14 cellular contexts compared by ENCODE assay signal in genomic region chr4:105859233-105859632, GRCh38. TPM values are rescaled to one million over a fixed set of nuclear protein-coding genes. Genes with fewer than 3 reads are reported as not detected.
DNase-seq lines count a peak whose midpoint lies in the region; ATAC-seq and TF ChIP-seq lines count a peak whose summit lies in the region.
"Had no signal": no experiment of that assay in that cellular context is flagged by ENCODE, and none has a peak within 500 bp of the region (broad histone marks: within the 10 kb centered on the region; RNA-seq: fewer than 3 reads in every experiment).

No MANE protein-coding gene starts in this region.

- H3K27me3 Mint-ChIP-seq in activated CD8-positive, alpha-beta memory T cell treated with anti-CD3 and anti-CD28 coated beads, Interleukin-2, amount 10 ng/mL, durations not matched to agents 7 days and 5 days, result no peaks in the 10 kb centered on the region
- H3K27me3 Mint-ChIP-seq: activated naive CD4-positive, alpha-beta T cell treated with anti-CD3 and anti-CD28 coated beads, Interleukin-2, amount 50 U/mL, for 24 hours; stimulated activated naive CD8-positive, alpha-beta T cell treated with anti-CD3 and anti-CD28 coated beads, Interleukin-15, amount 100 ng/mL, for 72 hours had no signal

- ATAC-seq in activated CD8-positive, alpha-beta memory T cell treated with anti-CD3 and anti-CD28 coated beads, Interleukin-2, amount 10 ng/mL, durations not matched to agents 7 days and 5 days, result no peak
- ATAC-seq: stimulated activated naive CD8-positive, alpha-beta T cell treated with anti-CD3 and anti-CD28 coated beads, Interleukin-15, amount 100 ng/mL, for 72 hours had no signal

- H3K4me1 ChIP-seq in mammary epithelial cell (ENCODE audit: insufficient read depth, low read length) (no peaks in the 10 kb centered on the region), sigmoid colon (no peaks in the 10 kb centered on the region)
- H3K4me1 ChIP-seq: Peyer's patch had no signal

- H3K4me3 ChIP-seq in mammary epithelial cell (replicated peaks in 1 of 3; ENCODE audit: insufficient read depth in 1 of 3, low read depth in 2 of 3, low read length in 3 of 3), result no peak overlapping the region
- no peak overlapping the region for H3K4me3 ChIP-seq in sigmoid colon
- H3K4me3 ChIP-seq: Peyer's patch had no signal

- H3K27ac ChIP-seq in mammary epithelial cell (ENCODE audit: insufficient read depth, low read depth, low read length) (no peak overlapping the region), sigmoid colon (no peak overlapping the region)
- H3K27ac ChIP-seq: Peyer's patch had no signal

- no peaks in the 10 kb centered on the region for H3K79me2 ChIP-seq in mammary epithelial cell (ENCODE audit: insufficient read depth, low read length)

- BruUV-seq in mammary epithelial cell (replicated peaks; lab: Mats Ljungman, UMichigan), result no TSS peak

- H3K27ac Mint-ChIP-seq in activated CD8-positive, alpha-beta memory T cell treated with anti-CD3 and anti-CD28 coated beads, Interleukin-2, amount 10 ng/mL, durations not matched to agents 7 days and 5 days, result no peak overlapping the region
- H3K27ac Mint-ChIP-seq: activated naive CD4-positive, alpha-beta T cell treated with anti-CD3 and anti-CD28 coated beads, Interleukin-2, amount 50 U/mL, for 24 hours; stimulated activated naive CD8-positive, alpha-beta T cell treated with anti-CD3 and anti-CD28 coated beads, Interleukin-15, amount 100 ng/mL, for 72 hours had no signal

- TF ChIP-seq POLR2A in sigmoid colon (IDR thresholded peaks at IDR 0.05), result no peak

- H3K36me3 Mint-ChIP-seq in activated CD8-positive, alpha-beta memory T cell treated with anti-CD3 and anti-CD28 coated beads, Interleukin-2, amount 10 ng/mL, durations not matched to agents 7 days and 5 days, result peaks cover 4% of the 10 kb centered on the region

- peaks cover 18% of the 10 kb centered on the region for H3K9me3 Mint-ChIP-seq in activated CD8-positive, alpha-beta memory T cell treated with anti-CD3 and anti-CD28 coated beads, Interleukin-2, amount 10 ng/mL, durations not matched to agents 7 days and 5 days (ENCODE audit: low read depth)

- H3K9me3 ChIP-seq in mammary epithelial cell (replicated peaks; ENCODE audit: insufficient read depth, low read length) (peaks cover 6% of the 10 kb centered on the region), sigmoid colon (peaks cover 0 to 3% (median under 1%) of the 10 kb centered on the region in 4 donors)

- H3K36me3 ChIP-seq in mammary epithelial cell (ENCODE audit: insufficient read depth, low read length), result no peaks in the 10 kb centered on the region
- no peaks in the 10 kb centered on the region for H3K36me3 ChIP-seq in sigmoid colon
- H3K36me3 ChIP-seq: Peyer's patch had no signal

- H3K27me3 ChIP-seq in mammary epithelial cell (ENCODE audit: insufficient read depth, low read length), result no peaks in the 10 kb centered on the region
- no peaks in the 10 kb centered on the region for H3K27me3 ChIP-seq in sigmoid colon
- H3K27me3 ChIP-seq: Peyer's patch had no signal

- 0% methylated on average over 1 of the region's 1 CpG for WGBS in mammary epithelial cell (ENCODE audit: low coverage, missing lambda C conversion rate)
- 37 to 62% methylated on average over 1 of the region's 1 CpG for WGBS in sigmoid colon, 2 donors

- no peaks in the 10 kb centered on the region for H4K20me1 ChIP-seq in mammary epithelial cell (ENCODE audit: insufficient read depth, low read length)

- H3K4me2 ChIP-seq in mammary epithelial cell (ENCODE audit: insufficient read depth, low read depth, low read length), result no peak overlapping the region

- CTCF ChIA-PET in mammary epithelial cell (lab: Charles Lee; ENCODE audit: low non-redundant PET), result interaction anchor here (0.6 kb wide), 1 partner anchor 1175 kb away, joined by 4 read pairs; no protein-coding TSS in a partner anchor
- CTCF ChIA-PET in activated CD8-positive, alpha-beta memory T cell treated with anti-CD3 and anti-CD28 coated beads, Interleukin-2, amount 10 ng/mL, durations not matched to agents 7 days and 5 days (lab: Charles Lee), result no interaction called here

- TF ChIP-seq EP300 in sigmoid colon (IDR thresholded peaks at IDR 0.05), result no peak

- H3K9ac ChIP-seq in mammary epithelial cell (ENCODE audit: insufficient read depth, low read length), result no peak overlapping the region

- peak; percentile 72 for DNase-seq in EH (ENCODE audit: low read depth)
- DNase-seq in HPDE6-E6E7 (ENCODE audit: extremely low spot score), result peak; percentile 22
- peak; percentile 70 for DNase-seq in mammary epithelial cell
- peak; percentile 72 for DNase-seq in myocyte (ENCODE audit: low read depth)
- DNase-seq in activated CD4-positive, alpha-beta T cell treated with anti-CD3 and anti-CD28 coated beads, Interleukin-2, amount 50 U/mL, for 1 hour, result no peak
- no peak for DNase-seq in activated CD8-positive, alpha-beta memory T cell treated with anti-CD3 and anti-CD28 coated beads, Interleukin-2, amount 10 ng/mL, durations not matched to agents 7 days and 5 days
- DNase-seq in sigmoid colon, result no peak
- no peak for DNase-seq in GOT3 (lab: John Stamatoyannopoulos, UW)
- DNase-seq: activated CD4-positive, alpha-beta T cell treated with anti-CD3 and anti-CD28 coated beads for 1 hour; mesendoderm; NCI-H1105 treated with DMSO at 0.1 percent for 48 hours; Peyer's patch; stimulated activated naive CD8-positive, alpha-beta T cell treated with anti-CD3 and anti-CD28 coated beads, Interleukin-15, amount 100 ng/mL, for 72 hours had no signal

- no peaks in the 10 kb centered on the region for H3K4me1 Mint-ChIP-seq in activated CD8-positive, alpha-beta memory T cell treated with anti-CD3 and anti-CD28 coated beads, Interleukin-2, amount 10 ng/mL, durations not matched to agents 7 days and 5 days
- H3K4me1 Mint-ChIP-seq: activated naive CD4-positive, alpha-beta T cell treated with anti-CD3 and anti-CD28 coated beads, Interleukin-2, amount 50 U/mL, for 24 hours; stimulated activated naive CD8-positive, alpha-beta T cell treated with anti-CD3 and anti-CD28 coated beads, Interleukin-15, amount 100 ng/mL, for 72 hours had no signal

- TF ChIP-seq CTCF in mammary epithelial cell (conservative IDR thresholded peaks at IDR 0.05 in 1 of 2, IDR thresholded peaks at IDR 0.05 in 1 of 2; ENCODE audit: extremely low read depth in 1 of 2, insufficient read depth in 1 of 2, low read depth in 1 of 2, low read length in 2 of 2) (no peak), sigmoid colon (IDR thresholded peaks at IDR 0.05) (no peak)

- in situ Hi-C loops in mammary epithelial cell (cut with MboI; ENCODE audit: low sequenced_read_pairs in 2 of 2), result no loop called here

- intact Hi-C loops in mammary epithelial cell (cut with micrococcal nuclease) (no loop called here), sigmoid colon (cut with DNase I) (no loop called here)

- no peak overlapping the region for H2AFZ ChIP-seq in mammary epithelial cell (ENCODE audit: low read depth, low read length)

- no peak overlapping the region for H3K4me3 Mint-ChIP-seq in activated CD8-positive, alpha-beta memory T cell treated with anti-CD3 and anti-CD28 coated beads, Interleukin-2, amount 10 ng/mL, durations not matched to agents 7 days and 5 days
- H3K4me3 Mint-ChIP-seq: activated naive CD4-positive, alpha-beta T cell treated with anti-CD3 and anti-CD28 coated beads, Interleukin-2, amount 50 U/mL, for 24 hours; stimulated activated naive CD8-positive, alpha-beta T cell treated with anti-CD3 and anti-CD28 coated beads, Interleukin-15, amount 100 ng/mL, for 72 hours had no signal

- dilution Hi-C loops in mammary epithelial cell (cut with HindIII; ENCODE audit: low sequenced_read_pairs), result no loop called here

RNA-seq across cellular contexts. Expression of gene NPNT, which starts 36.0 kb away (rescaled TPM):
- total RNA-seq in mammary epithelial cell (under 1 TPM; 0.12 to 0.50 TPM), myocyte (13.2 and 15.5 TPM in 2 replicates), sigmoid colon (10 to 100 TPM in 1 of 4 donors, 1 to 10 TPM in 3; 5.8 to 11.4 (median 7.0) TPM)
- polyA plus RNA-seq in mammary epithelial cell (not detected), sigmoid colon (10 to 100 TPM in 1 of 3 donors, 1 to 10 TPM in 2; 3.0 to 16.5 (median 6.9) TPM)
- not detected for polyA minus RNA-seq in mammary epithelial cell
- polyA plus RNA-seq in myocyte (2012), result 59.0 TPM
- not detected for total RNA-seq in activated CD8-positive, alpha-beta memory T cell treated with anti-CD3 and anti-CD28 coated beads, Interleukin-2, amount 10 ng/mL, durations not matched to agents 7 days and 5 days

Comparison
In these comparisons a context has a peak if more than half of its experiments do, and no peak if none do; other contexts are left out.
1. DNase-seq: peak in EH (single experiment), HPDE6-E6E7 (single experiment), mammary epithelial cell (single experiment) and myocyte (single experiment); none in activated CD4-positive, alpha-beta T cell treated with anti-CD3 and anti-CD28 coated beads, Interleukin-2, amount 50 U/mL, for 1 hour (single experiment), activated CD8-positive, alpha-beta memory T cell treated with anti-CD3 and anti-CD28 coated beads, Interleukin-2, amount 10 ng/mL, durations not matched to agents 7 days and 5 days (single experiment), sigmoid colon (single experiment) and GOT3 (single experiment).